Comparison of ENCODE assay signal across 1 cellular context in genomic region chr6:26034901-26035300, GRCh38.
TF ChIP-seq lines count a peak whose summit lies in the region.

No MANE protein-coding gene starts in this region.

TF ChIP-seq in K562, 482 proteins besides CTCF, POLR2A, EP300 and RAD21 (continued from another document):
- TF ChIP-seq ZNF639 (CRISPR knock-in tag; conservative IDR thresholded peaks at IDR 0.05 in 1 of 2, IDR thresholded peaks at IDR 0.05 in 1 of 2) (peak in 1 of 2 experiments; percentile 7; a peak in 1 of 4 replicates), ZNF197 (CRISPR knock-in tag; IDR thresholded peaks at IDR 0.05; ENCODE audit: low read depth) (no peak), SRSF1 (IDR thresholded peaks at IDR 0.05; ENCODE audit: low read depth, low read length) (no peak), FOXP1 (CRISPR knock-in tag; IDR thresholded peaks at IDR 0.05) (no peak)
